ENCODE assay signal across 20 cellular contexts in the genomic region with DNA sequence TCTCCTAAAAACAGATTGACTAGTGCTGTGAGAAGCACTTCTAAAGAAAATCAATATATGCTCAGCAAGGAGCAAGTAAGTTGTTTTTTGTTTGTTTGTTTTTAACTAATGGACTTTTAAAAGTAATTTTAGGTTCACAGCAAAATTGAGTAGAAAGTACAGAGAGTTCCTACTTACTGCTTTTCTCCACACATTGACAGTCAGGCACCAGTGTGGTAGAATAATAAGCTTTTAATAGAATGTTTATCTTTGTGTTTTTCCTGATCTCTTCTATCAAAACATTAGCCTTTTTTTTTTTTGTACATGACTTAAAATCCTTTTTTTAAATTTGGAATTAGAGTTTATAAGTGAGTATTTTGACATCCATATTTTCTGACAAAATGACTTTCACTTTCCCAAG. TPM values are rescaled to one million over a fixed set of nuclear protein-coding genes. Genes with fewer than 3 reads are reported as not detected.
DNase-seq lines count a peak whose midpoint lies in the region; ATAC-seq and TF ChIP-seq lines count a peak whose summit lies in the region.
"Had no signal": no experiment of that assay in that cellular context is flagged by ENCODE, and none has a peak within 500 bp of the region (broad histone marks: within the 10 kb centered on the region; RNA-seq: fewer than 3 reads in every experiment).

No MANE protein-coding gene starts in this region.

- ATAC-seq in Right ventricle myocardium superior (ENCODE audit: poor library complexity) (peak; percentile 27), sciatic nerve (peak; percentile 36)
- ATAC-seq: natural killer cell treated with Interleukin-12 subunit alpha and Interleukin-12 subunit beta and Interleukin-15 and Interleukin-18, amount 100 ng/mL, for 72 hours had no signal

- BruUV-seq in OCI-LY7 (replicated peaks; lab: Mats Ljungman, UMichigan), result no TSS peak

- TF ChIP-seq POLR2A in uterus (IDR thresholded peaks at IDR 0.05), result no peak

- H3K4me2 ChIP-seq in fibroblast of lung (ENCODE audit: extremely low read depth, insufficient read depth, low read length), result peak overlapping the region; percentile 55
- no peak overlapping the region for H3K4me2 ChIP-seq in OCI-LY7 (ENCODE audit: low read length)

- H3K9me2 ChIP-seq in OCI-LY7 (ENCODE audit: insufficient read depth, low read length), result no peaks in the 10 kb centered on the region

- no peaks in the 10 kb centered on the region for H3K9me3 ChIP-seq in fibroblast of lung (ENCODE audit: control insufficient read depth, insufficient read depth, low read depth, low read length)
- H3K9me3 ChIP-seq in uterus, result no peaks in the 10 kb centered on the region
- H3K9me3 ChIP-seq in OCI-LY7 (ENCODE audit: low read length), result no peaks in the 10 kb centered on the region

- no peak overlapping the region for H3K9ac ChIP-seq in fibroblast of lung (ENCODE audit: insufficient read depth, low read length)

- CTCF ChIA-PET in OCI-LY7 (lab: Charles Lee; ENCODE audit: unreplicated experiment), result no interaction called here

- POLR2A ChIA-PET in OCI-LY7 (lab: Charles Lee), result interaction anchor here (0.7 kb wide), 1 partner anchor 1868 kb away, joined by 3 read pairs; no protein-coding TSS in a partner anchor

- H3K36me3 ChIP-seq in fibroblast of lung (ENCODE audit: control insufficient read depth, insufficient read depth, low read length) (no peaks in the 10 kb centered on the region), uterus (no peaks in the 10 kb centered on the region), OCI-LY7 (ENCODE audit: insufficient read depth, low read length) (no peaks in the 10 kb centered on the region)
- H3K36me3 ChIP-seq: cardiac muscle cell had no signal

- H3K27ac ChIP-seq in fibroblast of lung (ENCODE audit: insufficient read depth, low read length) (no peak overlapping the region), uterus (peak overlapping the region; percentile 47 to 65), OCI-LY7 (ENCODE audit: low read depth, low read length, poor library complexity, severe bottlenecking) (no peak overlapping the region)
- H3K27ac ChIP-seq: 22Rv1, cardiac muscle cell had no signal

- intact Hi-C loops in Right ventricle myocardium superior (cut with DNase I), result loop anchor here (10.0 kb wide), 2 partner anchors 122 to 202 kb away; partner anchors contain the start of gene PAPSS2
- intact Hi-C loops in cardiac septum (cut with DNase I), result loop anchor here (10.0 kb wide), 1 partner anchor 122 kb away; the partner anchor contains the start of gene PAPSS2
- intact Hi-C loops in sciatic nerve (cut with DNase I), result loop anchor here (5.0 kb wide), 2 partner anchors 210 to 655 kb away; no protein-coding TSS in a partner anchor
- intact Hi-C loops in uterus (cut with DNase I; ENCODE audit: low total_unique reads), result no loop called here
- intact Hi-C loops in OCI-LY7 (cut with micrococcal nuclease; ENCODE audit: unreplicated experiment), result loop anchor here (1.0 to 10.0 kb wide), 2 partner anchors 122 to 203 kb away; partner anchors contain the start of gene PAPSS2

- H3K4me3 ChIP-seq in fibroblast of lung (replicated peaks in 1 of 4; ENCODE audit: control extremely low read depth in 1 of 4, insufficient read depth in 1 of 4, low read depth in 3 of 4, low read length in 4 of 4), result peak overlapping the region in 1 of 4 experiments; percentile 5
- no peak overlapping the region for H3K4me3 ChIP-seq in uterus
- no peak overlapping the region for H3K4me3 ChIP-seq in OCI-LY7 (ENCODE audit: low read depth, low read length, poor library complexity, severe bottlenecking)
- H3K4me3 ChIP-seq: cardiac muscle cell had no signal

- no peak overlapping the region for H2AFZ ChIP-seq in fibroblast of lung (ENCODE audit: low read length)
- H2AFZ ChIP-seq in OCI-LY7 (ENCODE audit: low read length), result no peak overlapping the region

- no peaks in the 10 kb centered on the region for H3K79me2 ChIP-seq in fibroblast of lung (ENCODE audit: control insufficient read depth, insufficient read depth, low read length)
- H3K79me2 ChIP-seq in OCI-LY7 (ENCODE audit: insufficient read depth, low read depth, low read length), result no peaks in the 10 kb centered on the region

- H3K27me3 ChIP-seq in fibroblast of lung (ENCODE audit: control insufficient read depth, insufficient read depth, low read length) (no peaks in the 10 kb centered on the region), uterus (no peaks in the 10 kb centered on the region)
- H3K27me3 ChIP-seq: cardiac muscle cell had no signal

- TF ChIP-seq CTCF in fibroblast of lung (conservative IDR thresholded peaks at IDR 0.05 in 1 of 2, IDR thresholded peaks at IDR 0.05 in 1 of 2; ENCODE audit: low read depth in 1 of 2, low read length in 2 of 2), result no peak
- no peak for TF ChIP-seq CTCF in uterus (IDR thresholded peaks at IDR 0.05)
- TF ChIP-seq CTCF in OCI-LY7 (conservative IDR thresholded peaks at IDR 0.05; ENCODE audit: low read length), result no peak

- no peak for DNase-seq in Right ventricle myocardium superior
- no peak for DNase-seq in cardiac septum (ENCODE audit: low spot score)
- DNase-seq in fibroblast of lung (ENCODE audit: low read depth in 2 of 2), result no peak
- DNase-seq in sciatic nerve (ENCODE audit: low spot score), result no peak
- DNase-seq in uterus, result no peak
- DNase-seq in NCI-H1048 (lab: John Stamatoyannopoulos, UW), result no peak
- no peak for DNase-seq in occipital lobe (lab: John Stamatoyannopoulos, UW)
- DNase-seq in OCI-LY7 (ENCODE audit: low spot score), result no peak
- DNase-seq: activated CD4-positive, alpha-beta T cell treated with anti-CD3 and anti-CD28 coated beads for 4 hours; activated CD8-positive, alpha-beta memory T cell treated with anti-CD3 and anti-CD28 coated beads, Interleukin-2, amount 50 U/mL, for 4 hours; activated effector memory CD4-positive, alpha-beta T cell treated with Interleukin-2 at 50 U/mL for 16 hours; effector CD4-positive, alpha-beta T cell; mesendoderm; NCI-H1105 treated with DMSO at 0.1 percent for 48 hours; NCI-H524 treated with DMSO at 0.1 percent for 48 hours; SHP77; trophoblast cell had no signal

- H3K4me1 ChIP-seq in fibroblast of lung (ENCODE audit: control insufficient read depth, extremely low read depth, insufficient read depth, low read length), result peaks cover 2% of the 10 kb centered on the region
- no peaks in the 10 kb centered on the region for H3K4me1 ChIP-seq in uterus
- no peaks in the 10 kb centered on the region for H3K4me1 ChIP-seq in OCI-LY7 (ENCODE audit: insufficient read depth, low read length, poor library complexity, severe bottlenecking)

- H4K20me1 ChIP-seq in fibroblast of lung (ENCODE audit: control insufficient read depth, extremely low read depth, insufficient read depth, low read length), result no peaks in the 10 kb centered on the region
- H4K20me1 ChIP-seq in OCI-LY7 (ENCODE audit: insufficient read depth, low read length), result no peaks in the 10 kb centered on the region

RNA-seq across cellular contexts. Expression of gene MINPP1, which starts 28.0 kb away (rescaled TPM):
- 5.5 TPM for total RNA-seq in Right ventricle myocardium superior
- total RNA-seq in cardiac septum, result 7.3 TPM
- total RNA-seq in fibroblast of lung, result 24.4 and 25.7 TPM in 2 replicates
- polyA plus RNA-seq in fibroblast of lung, result 16.3 and 18.5 TPM in 2 replicates
- 22.5 TPM in 2 replicates for polyA plus RNA-seq in fibroblast of lung (2012)
- 1.3 and 2.0 TPM in 2 replicates for polyA minus RNA-seq in fibroblast of lung (ENCODE audit: low replicate concordance)
- total RNA-seq in sciatic nerve, result 11.6 TPM
- 10 to 100 TPM in 3 of 4 donors, 1 to 10 TPM in 1; 3.1 to 34.4 (median 19.3) TPM for total RNA-seq in uterus
- 25.1 TPM for total RNA-seq in occipital lobe
- total RNA-seq in OCI-LY7 (2014; rRNA removed; shearing (Covaris generic)), result 3.6 and 4.0 TPM in 2 replicates
- 6.8 and 8.4 TPM in 2 replicates for total RNA-seq in OCI-LY7 (2022)

Comparison
In these comparisons a context has a peak if more than half of its experiments do, and no peak if none do; other contexts are left out.
1. H3K27ac ChIP-seq: peak in uterus (2 of 2); none in fibroblast of lung (single experiment) and OCI-LY7 (single experiment).